Comparison of ENCODE assay signal across 7 cellular contexts in the genomic region with DNA sequence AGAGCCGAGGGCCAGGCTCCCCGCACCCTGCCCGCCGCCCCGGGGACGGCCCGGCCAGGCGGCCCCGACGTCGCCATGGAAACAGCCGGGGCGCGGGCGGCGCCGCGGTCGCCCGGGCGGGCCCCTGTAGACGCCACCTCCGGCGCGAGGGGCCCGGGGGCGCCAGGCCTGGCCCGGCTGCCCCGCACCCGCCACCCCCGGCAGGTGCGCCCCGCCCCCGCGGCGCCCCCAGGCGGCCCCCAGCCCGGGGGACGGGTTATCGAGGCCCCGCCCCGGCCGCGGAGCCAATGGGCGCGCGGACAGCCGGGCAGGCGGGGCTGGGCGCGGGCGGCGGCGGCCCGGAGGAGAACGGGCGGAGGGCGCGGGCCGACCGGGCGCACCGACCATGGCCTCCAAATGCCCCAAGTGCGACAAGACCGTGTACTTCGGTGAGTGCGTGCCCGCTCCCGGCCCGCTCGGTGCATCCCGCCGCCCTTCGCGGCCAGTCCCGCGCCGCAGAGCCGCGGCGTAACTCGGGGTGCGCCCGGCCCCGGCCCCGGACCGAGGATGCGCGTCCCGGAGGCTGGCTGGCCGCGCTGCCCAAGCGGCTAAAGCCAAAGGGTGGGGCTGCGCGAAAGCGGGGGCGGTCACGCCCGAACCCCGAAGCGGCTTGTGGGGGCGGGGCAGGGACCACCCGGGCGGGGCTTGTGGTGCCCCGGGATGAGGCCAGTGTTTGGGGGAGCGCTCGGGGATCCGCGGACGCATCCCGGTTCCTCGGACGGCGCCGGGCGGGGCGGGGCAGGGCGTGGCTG. TPM values are rescaled to one million over a fixed set of nuclear protein-coding genes. Genes with fewer than 3 reads are reported as not detected.
DNase-seq lines count a peak whose midpoint lies in the region; ATAC-seq and TF ChIP-seq lines count a peak whose summit lies in the region.

Gene CRIP2, plus strand, starts transcription at position 344 of the 791 bp plus-strand sequence. Its CDS starts 42 bp downstream, at position 386.

- DNase-seq in LoVo (ENCODE audit: low spot score) (peak; percentile 27), fibroblast of pulmonary artery (ENCODE audit: low read depth) (peak; percentile 51)
- peak; percentile 50 to 57 for DNase-seq in activated T-cell treated with anti-CD3 and anti-CD28 coated beads, Interleukin-2, amount 50 U/mL, for 72 hours
- DNase-seq in natural killer cell treated with Interleukin-12 subunit alpha and Interleukin-12 subunit beta and Interleukin-15 and Interleukin-18, amount 100 ng/mL, for 72 hours (ENCODE audit: low spot score) = no peak

- peak within 1 kb of the TSS; percentile 67 to 72 for H3K4me3 Mint-ChIP-seq in activated T-cell treated with anti-CD3 and anti-CD28 coated beads, Interleukin-2, amount 50 U/mL, for 72 hours
- H3K4me3 Mint-ChIP-seq in natural killer cell treated with Interleukin-12 subunit alpha and Interleukin-12 subunit beta and Interleukin-15 and Interleukin-18, amount 100 ng/mL, for 72 hours = peak within 1 kb of the TSS; percentile 8

- H3K27me3 Mint-ChIP-seq in activated T-cell treated with anti-CD3 and anti-CD28 coated beads, Interleukin-2, amount 50 U/mL, for 72 hours (ENCODE audit: low read depth) = peaks cover 12% of the 10 kb centered on the region
- H3K27me3 Mint-ChIP-seq in natural killer cell treated with Interleukin-12 subunit alpha and Interleukin-12 subunit beta and Interleukin-15 and Interleukin-18, amount 100 ng/mL, for 72 hours = no peaks in the 10 kb centered on the region

- H3K36me3 Mint-ChIP-seq in activated T-cell treated with anti-CD3 and anti-CD28 coated beads, Interleukin-2, amount 50 U/mL, for 72 hours (ENCODE audit: insufficient read depth in 2 of 2) = peaks cover 4 to 5% of the 10 kb centered on the region in 2 donors
- H3K36me3 Mint-ChIP-seq in natural killer cell treated with Interleukin-12 subunit alpha and Interleukin-12 subunit beta and Interleukin-15 and Interleukin-18, amount 100 ng/mL, for 72 hours = no peaks in the 10 kb centered on the region

- no peaks in the 10 kb centered on the region for H3K9me3 Mint-ChIP-seq in activated T-cell treated with anti-CD3 and anti-CD28 coated beads, Interleukin-2, amount 50 U/mL, for 72 hours
- no peaks in the 10 kb centered on the region for H3K9me3 Mint-ChIP-seq in natural killer cell treated with Interleukin-12 subunit alpha and Interleukin-12 subunit beta and Interleukin-15 and Interleukin-18, amount 100 ng/mL, for 72 hours

- no peak for TF ChIP-seq CTCF in fibroblast of pulmonary artery (IDR thresholded peaks at IDR 0.05; ENCODE audit: low read length, missing control alignments)

- H3K4me1 Mint-ChIP-seq in activated T-cell treated with anti-CD3 and anti-CD28 coated beads, Interleukin-2, amount 50 U/mL, for 72 hours (ENCODE audit: low read depth) = peaks cover 6% of the 10 kb centered on the region
- peaks cover 6% of the 10 kb centered on the region in 2 donors for H3K4me1 Mint-ChIP-seq in natural killer cell treated with Interleukin-12 subunit alpha and Interleukin-12 subunit beta and Interleukin-15 and Interleukin-18, amount 100 ng/mL, for 72 hours (ENCODE audit: low read depth in 2 of 2)

- ATAC-seq in activated T-cell treated with anti-CD3 and anti-CD28 coated beads, Interleukin-2, amount 50 U/mL, for 72 hours (replicated peaks in 1 of 2) = peak; percentile 63 to 71
- peak; percentile 64 to 81 for ATAC-seq in natural killer cell treated with Interleukin-12 subunit alpha and Interleukin-12 subunit beta and Interleukin-15 and Interleukin-18, amount 100 ng/mL, for 72 hours
- ATAC-seq in GM19328 (IDR thresholded peaks at IDR 0.05; ENCODE audit: unreplicated experiment) (no peak), HG03280 (IDR thresholded peaks at IDR 0.05; ENCODE audit: unreplicated experiment) (no peak)

- no peak within 1 kb of the TSS for H3K27ac Mint-ChIP-seq in activated T-cell treated with anti-CD3 and anti-CD28 coated beads, Interleukin-2, amount 50 U/mL, for 72 hours
- no peak within 1 kb of the TSS for H3K27ac Mint-ChIP-seq in natural killer cell treated with Interleukin-12 subunit alpha and Interleukin-12 subunit beta and Interleukin-15 and Interleukin-18, amount 100 ng/mL, for 72 hours

- H3K4me3 ChIP-seq in GM08714 (ENCODE audit: low read length) = peak within 1 kb of the TSS; percentile 42; the same call in 1 of the 2 replicates
- peak within 1 kb of the TSS; percentile 75 for H3K4me3 ChIP-seq in fibroblast of pulmonary artery (replicated peaks; ENCODE audit: low read depth, low read length)

RNA-seq across cellular contexts. Expression of gene CRIP2, which starts in this region (rescaled TPM):
- 1 to 10 TPM; 1.1 to 1.3 TPM for total RNA-seq in activated T-cell treated with anti-CD3 and anti-CD28 coated beads, Interleukin-2, amount 50 U/mL, for 72 hours
- total RNA-seq in natural killer cell treated with Interleukin-12 subunit alpha and Interleukin-12 subunit beta and Interleukin-15 and Interleukin-18, amount 100 ng/mL, for 72 hours = 1 to 10 TPM in 1 of 2 donors, under 1 TPM in 1; 0.98 to 2.2 TPM

Comparison
In these comparisons a context has a peak if more than half of its experiments do, and no peak if none do; other contexts are left out.
1. ATAC-seq: peak in activated T-cell treated with anti-CD3 and anti-CD28 coated beads, Interleukin-2, amount 50 U/mL, for 72 hours (2 of 2) and natural killer cell treated with Interleukin-12 subunit alpha and Interleukin-12 subunit beta and Interleukin-15 and Interleukin-18, amount 100 ng/mL, for 72 hours (2 of 2); none in GM19328 (single experiment) and HG03280 (single experiment).